8 cellular contexts compared by ENCODE assay signal in genomic region chr14:52067873-52068740, GRCh38. TPM values are rescaled to one million over a fixed set of nuclear protein-coding genes. Genes with fewer than 3 reads are reported as not detected.
DNase-seq lines count a peak whose midpoint lies in the region; ATAC-seq lines count a peak whose summit lies in the region.

No MANE protein-coding gene starts in this region.

- POLR2A ChIA-PET in activated naive CD8-positive, alpha-beta T cell treated with anti-CD3 and anti-CD28 coated beads, Interleukin-2, amount 10 ng/mL, durations not matched to agents 7 days and 5 days (lab: Charles Lee): no interaction called here

- peaks cover 12% of the 10 kb centered on the region for H3K4me1 Mint-ChIP-seq in activated naive CD8-positive, alpha-beta T cell treated with anti-CD3 and anti-CD28 coated beads, Interleukin-2, amount 10 ng/mL, durations not matched to agents 7 days and 5 days

- H3K27me3 Mint-ChIP-seq in activated naive CD8-positive, alpha-beta T cell treated with anti-CD3 and anti-CD28 coated beads, Interleukin-2, amount 10 ng/mL, durations not matched to agents 7 days and 5 days: peaks cover 67% of the 10 kb centered on the region

- peak overlapping the region; percentile 71 for H3K4me3 ChIP-seq in iPS-18a (ENCODE audit: low read length)
- peak overlapping the region; percentile 81 for H3K4me3 ChIP-seq in skeletal muscle satellite cell (ENCODE audit: low read length)

- no peaks in the 10 kb centered on the region for H3K9me3 Mint-ChIP-seq in activated naive CD8-positive, alpha-beta T cell treated with anti-CD3 and anti-CD28 coated beads, Interleukin-2, amount 10 ng/mL, durations not matched to agents 7 days and 5 days

- H3K27me3 ChIP-seq in iPS-18a (ENCODE audit: control insufficient read depth, insufficient read depth, low read length): peaks cover 54% of the 10 kb centered on the region
- no peaks in the 10 kb centered on the region for H3K27me3 ChIP-seq in skeletal muscle satellite cell (ENCODE audit: control insufficient read depth, insufficient read depth, low read length)

- H3K9me3 ChIP-seq in iPS-18a (ENCODE audit: control insufficient read depth, low read depth, low read length) (no peaks in the 10 kb centered on the region), skeletal muscle satellite cell (replicated peaks; ENCODE audit: low read length) (no peaks in the 10 kb centered on the region)

- H3K27ac Mint-ChIP-seq in activated naive CD8-positive, alpha-beta T cell treated with anti-CD3 and anti-CD28 coated beads, Interleukin-2, amount 10 ng/mL, durations not matched to agents 7 days and 5 days: no peak overlapping the region

- no peak overlapping the region for H3K27ac ChIP-seq in iPS-18a (ENCODE audit: low read length)

- H3K36me3 ChIP-seq in iPS-18a (ENCODE audit: control insufficient read depth, low read depth, low read length) (no peaks in the 10 kb centered on the region), skeletal muscle satellite cell (ENCODE audit: insufficient read depth, low read length) (peaks cover 20% of the 10 kb centered on the region)

- no peaks in the 10 kb centered on the region for H3K36me3 Mint-ChIP-seq in activated naive CD8-positive, alpha-beta T cell treated with anti-CD3 and anti-CD28 coated beads, Interleukin-2, amount 10 ng/mL, durations not matched to agents 7 days and 5 days

- H3K9ac ChIP-seq in iPS-18a (ENCODE audit: low read length) (peak overlapping the region; percentile 2), skeletal muscle satellite cell (ENCODE audit: low read depth, low read length) (peak overlapping the region; percentile 89)

- ATAC-seq in HG03432 (IDR thresholded peaks at IDR 0.05; ENCODE audit: unreplicated experiment): peak; percentile 35
- peak; percentile 10 for ATAC-seq in activated naive CD8-positive, alpha-beta T cell treated with anti-CD3 and anti-CD28 coated beads, Interleukin-2, amount 10 ng/mL, durations not matched to agents 7 days and 5 days (ENCODE audit: low read depth)
- no peak for ATAC-seq in GM19467 (IDR thresholded peaks at IDR 0.05; ENCODE audit: unreplicated experiment)

- H3K4me2 ChIP-seq in skeletal muscle satellite cell (ENCODE audit: low read length): peak overlapping the region; percentile 85

- peaks cover 7% of the 10 kb centered on the region for H3K4me1 ChIP-seq in iPS-18a (ENCODE audit: control insufficient read depth, low read depth, low read length)
- peaks cover 47% of the 10 kb centered on the region for H3K4me1 ChIP-seq in skeletal muscle satellite cell (ENCODE audit: control insufficient read depth, insufficient read depth, low read length)

- DNase-seq in AG08396 (ENCODE audit: low spot score): peak; percentile 45
- DNase-seq in activated naive CD8-positive, alpha-beta T cell treated with anti-CD3 and anti-CD28 coated beads, Interleukin-2, amount 10 ng/mL, durations not matched to agents 7 days and 5 days: peak; percentile 54
- no peak for DNase-seq in HT-29 (ENCODE audit: low spot score)
- DNase-seq in SW 1271 (lab: John Stamatoyannopoulos, UW): no peak

- H3K4me3 Mint-ChIP-seq in activated naive CD8-positive, alpha-beta T cell treated with anti-CD3 and anti-CD28 coated beads, Interleukin-2, amount 10 ng/mL, durations not matched to agents 7 days and 5 days: peak overlapping the region; percentile 68

RNA-seq across cellular contexts. Expression of gene NID2, which starts 0.8 kb away (rescaled TPM):
- total RNA-seq in activated naive CD8-positive, alpha-beta T cell treated with anti-CD3 and anti-CD28 coated beads, Interleukin-2, amount 10 ng/mL, durations not matched to agents 7 days and 5 days: under 1 TPM; 0.20 to 0.36 TPM
- total RNA-seq in skeletal muscle satellite cell (2012; rRNA removed): 93.0 and 119 TPM in 2 replicates
- total RNA-seq in HT-29 (2014; rRNA removed; shearing (Covaris generic)): 0.23 and 0.31 TPM in 2 replicates

Comparison
In these comparisons a context has a peak if more than half of its experiments do, and no peak if none do; other contexts are left out.
1. DNase-seq: peak in AG08396 (single experiment) and activated naive CD8-positive, alpha-beta T cell treated with anti-CD3 and anti-CD28 coated beads, Interleukin-2, amount 10 ng/mL, durations not matched to agents 7 days and 5 days (single experiment); none in HT-29 (single experiment) and SW 1271 (0 of 2).